Comparison of ENCODE assay signal across 7 cellular contexts in the genomic region with DNA sequence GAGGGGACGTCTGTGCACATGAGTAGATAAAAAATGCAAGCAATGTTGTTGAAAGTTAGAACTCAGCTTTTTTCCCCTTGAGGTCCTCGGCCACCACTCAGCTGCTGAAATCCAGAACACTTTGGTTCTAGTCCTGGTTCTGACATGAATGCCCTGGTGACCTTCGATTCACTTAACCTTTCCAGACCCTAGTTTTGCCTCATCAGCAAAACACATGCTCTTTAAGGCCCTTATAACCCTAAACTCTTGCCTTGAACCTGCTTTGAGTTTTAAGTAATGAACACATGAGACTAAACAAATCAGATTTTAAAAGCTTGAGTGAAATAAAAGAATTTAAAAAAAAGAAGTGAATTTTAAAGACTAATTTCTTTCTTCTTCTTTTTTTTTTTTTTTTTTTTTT. TPM values are rescaled to one million over a fixed set of nuclear protein-coding genes. Genes with fewer than 3 reads are reported as not detected.
"Had no signal": no experiment of that assay in that cellular context is flagged by ENCODE, and none has a peak within 500 bp of the region (broad histone marks: within the 10 kb centered on the region; RNA-seq: fewer than 3 reads in every experiment).

No MANE protein-coding gene starts in this region.

- H3K36me3 ChIP-seq: HAP-1 had no signal

- H3K4me3 ChIP-seq: GM23248, HAP-1 had no signal

- H2AFZ ChIP-seq: GM23248 had no signal

- H3K9me3 ChIP-seq: HAP-1 had no signal

- H3K4me3 Mint-ChIP-seq: HFFc6 had no signal

- H3K27ac Mint-ChIP-seq: HFFc6 had no signal

- H3K9me3 Mint-ChIP-seq: HFFc6 had no signal

- H3K4me1 ChIP-seq: HAP-1 had no signal

- DNase-seq: GM23248, GOT3, H7, HFFc6, KBM-7 had no signal

- H3K9ac ChIP-seq: GM23248 had no signal

RNA-seq across cellular contexts. Expression of a gene that starts 33.4 kb away (rescaled TPM):
- total RNA-seq: HT-29 had no signal
